9 cellular contexts compared by ENCODE assay signal in the genomic region with DNA sequence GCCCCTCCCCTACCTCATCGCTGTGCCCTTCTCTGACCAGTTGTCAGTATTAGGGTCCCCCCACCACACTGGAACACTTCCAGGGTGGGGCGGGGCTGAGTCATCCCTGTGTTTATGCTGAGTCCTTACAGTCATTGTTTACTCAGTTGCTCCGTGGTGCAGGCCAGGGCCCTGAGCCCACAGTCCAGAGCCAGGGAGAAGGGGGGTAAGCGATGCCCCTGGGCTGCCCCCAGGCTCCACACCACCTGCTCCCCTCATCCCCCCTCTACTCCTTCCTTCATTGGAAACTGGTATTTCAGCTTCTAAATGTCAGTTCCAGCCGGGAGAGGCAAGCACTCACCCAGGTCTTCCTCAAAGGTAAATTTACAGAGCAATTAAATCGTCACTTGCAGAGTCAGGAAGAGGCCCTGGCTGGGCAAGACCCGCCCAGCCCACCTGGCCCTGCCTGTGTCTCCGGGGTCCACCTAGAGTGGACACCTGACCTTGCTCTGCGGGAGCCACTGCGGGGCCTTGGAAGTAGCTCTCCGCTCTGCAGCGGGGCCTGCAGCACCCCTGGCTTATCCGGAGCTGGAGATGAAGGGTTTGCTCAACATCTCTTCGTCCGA. TPM values are rescaled to one million over a fixed set of nuclear protein-coding genes. Genes with fewer than 3 reads are reported as not detected.
DNase-seq lines count a peak whose midpoint lies in the region; FAIRE-seq and TF ChIP-seq lines count a peak whose summit lies in the region.
"Had no signal": no experiment of that assay in that cellular context is flagged by ENCODE, and none has a peak within 500 bp of the region (broad histone marks: within the 10 kb centered on the region; RNA-seq: fewer than 3 reads in every experiment).

No MANE protein-coding gene starts in this region.

- BruUV-seq in PC-9 (replicated peaks; lab: Mats Ljungman, UMichigan) (no TSS peak), A673 (replicated peaks; lab: Mats Ljungman, UMichigan) (no TSS peak)

- no peaks in the 10 kb centered on the region for H4K20me1 ChIP-seq in PC-9 (ENCODE audit: insufficient read depth)

- POLR2A ChIA-PET in PC-9 (lab: Charles Lee; ENCODE audit: unreplicated experiment) (interaction anchor here (0.6 kb wide), 2 partner anchors 236 to 263 kb away, joined by 3 to 6 read pairs; no protein-coding TSS in a partner anchor), A673 (lab: Charles Lee; ENCODE audit: low non-redundant PET) (no interaction called here)

- no peak for FAIRE-seq in urothelium cell line (lab: Jason Lieb, UNC)

- TF ChIP-seq CTCF in PC-9 (conservative IDR thresholded peaks at IDR 0.05) (no peak), fibroblast of mammary gland (conservative IDR thresholded peaks at IDR 0.05; ENCODE audit: control insufficient read depth, insufficient read depth, low read depth, low read length) (no peak), A673 (conservative IDR thresholded peaks at IDR 0.05; ENCODE audit: low read depth, low read length) (no peak)

- H3K4me2 ChIP-seq in PC-9 = peak overlapping the region; percentile 65

- H3K9me3 ChIP-seq in PC-9 (ENCODE audit: insufficient read depth, low read depth) = no peaks in the 10 kb centered on the region
- H3K9me3 ChIP-seq in A673 (ENCODE audit: low read depth, low read length, poor library complexity, severe bottlenecking) = no peaks in the 10 kb centered on the region

- H3K27me3 ChIP-seq in PC-9 (ENCODE audit: insufficient read depth, low read depth) = no peaks in the 10 kb centered on the region
- peaks cover 34% of the 10 kb centered on the region for H3K27me3 ChIP-seq in A673 (replicated peaks; ENCODE audit: insufficient read depth, low read depth, low read length, poor library complexity)

- intact Hi-C loops in PC-9 (cut with micrococcal nuclease; ENCODE audit: unreplicated experiment) = loop anchor here (5.0 kb wide), 1 partner anchor 67 kb away; a partner anchor contains a TSS
- intact Hi-C loops in A673 (cut with micrococcal nuclease; ENCODE audit: unreplicated experiment) = no loop called here

- H3K9me2 ChIP-seq in PC-9 (ENCODE audit: insufficient read depth) = no peaks in the 10 kb centered on the region

- H3K4me1 ChIP-seq in PC-9 (replicated peaks; ENCODE audit: insufficient read depth) = peaks cover 20% of the 10 kb centered on the region
- no peaks in the 10 kb centered on the region for H3K4me1 ChIP-seq in A673 (ENCODE audit: insufficient read depth, low read length, poor library complexity, severe bottlenecking)

- H3K79me2 ChIP-seq in PC-9 (ENCODE audit: low read depth) = no peaks in the 10 kb centered on the region

- no peaks in the 10 kb centered on the region for H3K36me3 ChIP-seq in PC-9 (ENCODE audit: low read depth)
- H3K36me3 ChIP-seq in A673 (ENCODE audit: insufficient read depth, low read length, poor library complexity, severe bottlenecking) = no peaks in the 10 kb centered on the region

- CTCF ChIA-PET in PC-9 (lab: Charles Lee) = no interaction called here
- CTCF ChIA-PET in A673 (lab: Charles Lee) = no interaction called here

- H3K27ac ChIP-seq in PC-9 (no peak overlapping the region; the same call in 1 of the 2 replicates), A673 (ENCODE audit: low read depth, low read length, poor library complexity, severe bottlenecking) (no peak overlapping the region)

- H3F3A ChIP-seq in PC-9 (ENCODE audit: insufficient read depth, low read depth) = peaks cover 41% of the 10 kb centered on the region

- H3K4me3 ChIP-seq in PC-9 (no peak overlapping the region), fibroblast of mammary gland (ENCODE audit: control insufficient read depth, low read depth, low read length) (no peak overlapping the region), A673 (ENCODE audit: low read depth, low read length, poor library complexity, severe bottlenecking) (no peak overlapping the region)

- no peak overlapping the region for H2AFZ ChIP-seq in PC-9

- DNase-seq in activated naive CD4-positive, alpha-beta T cell treated with Interleukin-2 at 50 U/mL for 16 hours = peak; percentile 10
- DNase-seq in activated naive CD4-positive, alpha-beta T cell treated with anti-CD3 and anti-CD28 coated beads, Interleukin-2, amount 50 U/mL, for 16 hours = no peak
- peak; percentile 80 to 84 for DNase-seq in PC-9
- peak; percentile 65 for DNase-seq in fibroblast of mammary gland (ENCODE audit: low read depth)
- DNase-seq in urothelium cell line (ENCODE audit: low spot score) = peak; percentile 44
- no peak for DNase-seq in A673 (ENCODE audit: low spot score)
- DNase-seq in stimulated activated naive CD4-positive, alpha-beta T cell (lab: John Stamatoyannopoulos, UW) = no peak
- DNase-seq in NCI-H446 treated with DMSO at 0.1 percent for 48 hours (lab: John Stamatoyannopoulos, UW) = no peak

RNA-seq across cellular contexts. Expression of a gene that starts 4.8 kb away (rescaled TPM):
- 4.4 and 9.6 TPM in 2 replicates for total RNA-seq in PC-9 (2021)
- total RNA-seq in A673 (2021) = 0.17 and 0.79 TPM in 2 replicates

RNA-seq across cellular contexts. Expression of a gene that starts 43.1 kb away (rescaled TPM):
- total RNA-seq in PC-9 (2021) = not detected in 2 replicates
- total RNA-seq in A673 (2021) = 0.24 and 0.39 TPM in 2 replicates
- total RNA-seq: kidney epithelial cell had no signal

Comparison
In these comparisons a context has a peak if more than half of its experiments do, and no peak if none do; other contexts are left out.
1. DNase-seq: peak in activated naive CD4-positive, alpha-beta T cell treated with Interleukin-2 at 50 U/mL for 16 hours (single experiment), PC-9 (2 of 2), fibroblast of mammary gland (single experiment) and urothelium cell line (single experiment); none in activated naive CD4-positive, alpha-beta T cell treated with anti-CD3 and anti-CD28 coated beads, Interleukin-2, amount 50 U/mL, for 16 hours (single experiment), A673 (single experiment), stimulated activated naive CD4-positive, alpha-beta T cell (0 of 6) and NCI-H446 treated with DMSO at 0.1 percent for 48 hours (single experiment).